In the genomic region with DNA sequence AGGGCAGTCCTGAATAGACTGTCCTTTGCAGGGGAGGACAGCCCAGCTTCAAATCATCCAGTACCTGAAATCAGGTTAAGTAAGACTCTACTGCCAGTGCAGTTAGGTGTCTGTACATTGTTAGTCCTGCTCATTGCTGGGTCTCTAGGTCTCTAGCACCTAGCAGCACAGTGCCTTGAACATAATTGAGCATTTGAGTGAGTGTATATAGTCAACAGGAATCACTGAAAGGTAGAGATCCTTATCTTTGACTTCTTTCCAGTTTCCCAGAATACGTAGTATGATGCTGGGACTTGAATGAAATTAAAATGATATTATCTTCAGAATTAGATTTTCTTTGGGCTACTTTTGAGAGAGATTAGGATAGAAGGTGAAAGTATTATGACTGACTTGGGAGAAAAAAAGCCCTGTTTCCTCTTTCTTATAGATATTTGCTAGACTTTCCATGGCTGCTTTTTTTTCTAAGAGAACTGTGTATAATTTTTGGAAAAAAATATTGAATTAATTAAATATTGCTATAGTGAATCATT, we compare ENCODE assay signal across 26 cellular contexts. TPM values are rescaled to one million over a fixed set of nuclear protein-coding genes. Genes with fewer than 3 reads are reported as not detected.
"Had no signal": no experiment of that assay in that cellular context is flagged by ENCODE, and none has a peak within 500 bp of the region (broad histone marks: within the 10 kb centered on the region; RNA-seq: fewer than 3 reads in every experiment).

No MANE protein-coding gene starts in this region.

- DNase-seq: islet precursor cell; left lung; lower lobe of right lung; mammary epithelial cell; mesenchymal stem cell; natural killer cell; nephron progenitor cell; occipital lobe; ovary; right lobe of liver; stimulated activated CD4-positive, alpha-beta T cell treated with anti-CD3 and anti-CD28 coated beads, Interleukin-1b, Interleukin-23, amount 100 ng/mL, for 48 hours; stimulated activated CD4-positive, alpha-beta T cell treated with anti-CD3 and anti-CD28 coated beads, Interleukin-2, amount 100 ng/mL, for 48 hours; stimulated activated CD4-positive, alpha-beta T cell treated with anti-CD3 and anti-CD28 coated beads, Interleukin-4, amount 100 ng/mL, for 4 hours; stimulated activated CD8-positive, alpha-beta memory T cell treated with anti-CD3 and anti-CD28 coated beads, Interleukin-4, amount 100 ng/mL, for 48 hours; stimulated activated naive CD4-positive, alpha-beta T cell treated with Interleukin-2 at 50 U/mL for 16 hours; stimulated activated naive CD8-positive, alpha-beta T cell treated with anti-CD3 and anti-CD28 coated beads, Interleukin-15, amount 100 ng/mL, for 72 hours; substantia nigra; transverse colon; upper lobe of left lung had no signal

- H3K4me3 ChIP-seq: left lung, lower lobe of right lung, neural progenitor cell, ovary, right atrium auricular region, right lobe of liver, smooth muscle cell, transverse colon, upper lobe of left lung, vagina had no signal

- H3K27ac ChIP-seq: left lung, lower lobe of right lung, neural progenitor cell, neutrophil, ovary, right atrium auricular region, right lobe of liver, transverse colon, upper lobe of left lung, vagina had no signal

- H3K9ac ChIP-seq: neural progenitor cell had no signal

- H3K9me3 ChIP-seq: lower lobe of right lung, neutrophil, ovary, right lobe of liver, transverse colon, vagina had no signal

- H3K4me1 ChIP-seq: left lung, neural progenitor cell, right atrium auricular region, right lobe of liver, transverse colon, vagina had no signal

- ATAC-seq: left lung; lower lobe of right lung; natural killer cell; right lobe of liver; stimulated activated memory B cell treated with anti-CD40 and anti-IgM and Interleukin-4, amounts not matched to agents 10 μg/mL and 1 μg/mL and 100 μg/mL, for 72 hours; stimulated activated naive CD8-positive, alpha-beta T cell treated with anti-CD3 and anti-CD28 coated beads, Interleukin-15, amount 100 ng/mL, for 72 hours had no signal

- H3K36me3 ChIP-seq: left lung, lower lobe of right lung, neural progenitor cell, neutrophil, ovary, right atrium auricular region, right lobe of liver, transverse colon, upper lobe of left lung, vagina had no signal

- H3K4me2 ChIP-seq: neural progenitor cell, smooth muscle cell had no signal

- H3K27me3 ChIP-seq: left lung, neural progenitor cell, right atrium auricular region, right lobe of liver, transverse colon, upper lobe of left lung, vagina had no signal

- H2AFZ ChIP-seq: neural progenitor cell had no signal

RNA-seq across cellular contexts. Expression of a gene that starts 51.4 kb away (rescaled TPM):
- total RNA-seq: pulmonary artery endothelial cell, transverse colon had no signal
